In the genomic region with DNA sequence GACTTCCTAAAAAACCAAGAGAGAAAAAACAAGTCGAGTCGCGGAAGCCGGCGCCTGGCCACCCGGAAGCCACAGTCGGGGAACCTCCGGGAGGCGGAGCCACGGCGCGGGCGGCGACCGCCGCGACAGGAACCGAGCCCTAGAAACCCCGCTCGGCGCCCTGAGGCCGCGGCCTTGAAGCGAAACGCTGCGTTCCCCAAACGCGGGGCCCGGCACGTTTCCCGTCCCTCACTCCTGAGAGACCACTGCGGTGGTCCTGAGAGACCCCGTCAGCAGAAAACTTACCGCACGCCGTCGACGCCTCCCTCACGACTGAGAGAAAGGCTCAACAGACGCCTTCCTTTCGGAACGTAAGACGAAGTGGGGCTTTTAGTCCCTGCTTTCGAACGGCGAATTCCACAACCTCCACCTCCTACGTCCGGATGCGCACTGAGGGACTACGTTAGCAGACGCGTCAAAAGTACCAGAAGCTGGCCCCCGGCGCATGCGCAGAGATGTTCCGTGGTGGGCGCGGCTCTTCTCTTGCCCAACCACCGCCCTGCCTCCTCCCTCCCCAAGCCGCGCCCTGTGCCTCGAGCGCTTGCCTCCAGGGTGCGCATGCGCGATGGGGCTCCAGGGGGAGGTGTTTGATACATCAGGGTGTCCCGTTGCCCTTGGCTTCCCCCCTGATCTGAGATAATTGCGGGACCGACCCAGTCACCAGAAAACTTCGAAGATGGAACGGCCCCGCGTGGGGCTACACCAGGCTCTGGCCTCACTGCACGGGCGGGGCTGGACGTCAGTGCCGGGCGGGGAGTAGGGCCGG, we compare ENCODE assay signal across 1 cellular context.
TF ChIP-seq lines count a peak whose summit lies in the region.

A gene with protein sequence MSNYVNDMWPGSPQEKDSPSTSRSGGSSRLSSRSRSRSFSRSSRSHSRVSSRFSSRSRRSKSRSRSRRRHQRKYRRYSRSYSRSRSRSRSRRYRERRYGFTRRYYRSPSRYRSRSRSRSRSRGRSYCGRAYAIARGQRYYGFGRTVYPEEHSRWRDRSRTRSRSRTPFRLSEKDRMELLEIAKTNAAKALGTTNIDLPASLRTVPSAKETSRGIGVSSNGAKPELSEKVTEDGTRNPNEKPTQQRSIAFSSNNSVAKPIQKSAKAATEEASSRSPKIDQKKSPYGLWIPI (minus strand): TSS at position 431 of the 805 bp plus-strand sequence. CDS start 491 bp downstream, outside the sequence.

TF ChIP-seq in HepG2, 621 proteins besides CTCF, POLR2A, EP300 and RAD21 (continued from another document and continues in another):
- TF ChIP-seq, protein P1, sequence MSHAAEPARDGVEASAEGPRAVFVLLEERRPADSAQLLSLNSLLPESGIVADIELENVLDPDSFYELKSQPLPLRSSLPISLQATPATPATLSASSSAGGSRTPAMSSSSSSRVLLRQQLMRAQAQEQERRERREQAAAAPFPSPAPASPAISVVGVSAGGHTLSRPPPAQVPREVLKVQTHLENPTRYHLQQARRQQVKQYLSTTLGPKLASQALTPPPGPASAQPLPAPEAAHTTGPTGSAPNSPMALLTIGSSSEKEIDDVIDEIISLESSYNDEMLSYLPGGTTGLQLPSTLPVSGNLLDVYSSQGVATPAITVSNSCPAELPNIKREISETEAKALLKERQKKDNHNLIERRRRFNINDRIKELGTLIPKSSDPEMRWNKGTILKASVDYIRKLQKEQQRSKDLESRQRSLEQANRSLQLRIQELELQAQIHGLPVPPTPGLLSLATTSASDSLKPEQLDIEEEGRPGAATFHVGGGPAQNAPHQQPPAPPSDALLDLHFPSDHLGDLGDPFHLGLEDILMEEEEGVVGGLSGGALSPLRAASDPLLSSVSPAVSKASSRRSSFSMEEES (CRISPR knock-in tag; IDR thresholded peaks at IDR 0.05): peak; percentile 81
- TF ChIP-seq, protein P2, sequence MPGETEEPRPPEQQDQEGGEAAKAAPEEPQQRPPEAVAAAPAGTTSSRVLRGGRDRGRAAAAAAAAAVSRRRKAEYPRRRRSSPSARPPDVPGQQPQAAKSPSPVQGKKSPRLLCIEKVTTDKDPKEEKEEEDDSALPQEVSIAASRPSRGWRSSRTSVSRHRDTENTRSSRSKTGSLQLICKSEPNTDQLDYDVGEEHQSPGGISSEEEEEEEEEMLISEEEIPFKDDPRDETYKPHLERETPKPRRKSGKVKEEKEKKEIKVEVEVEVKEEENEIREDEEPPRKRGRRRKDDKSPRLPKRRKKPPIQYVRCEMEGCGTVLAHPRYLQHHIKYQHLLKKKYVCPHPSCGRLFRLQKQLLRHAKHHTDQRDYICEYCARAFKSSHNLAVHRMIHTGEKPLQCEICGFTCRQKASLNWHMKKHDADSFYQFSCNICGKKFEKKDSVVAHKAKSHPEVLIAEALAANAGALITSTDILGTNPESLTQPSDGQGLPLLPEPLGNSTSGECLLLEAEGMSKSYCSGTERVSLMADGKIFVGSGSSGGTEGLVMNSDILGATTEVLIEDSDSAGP (CRISPR knock-in tag; IDR thresholded peaks at IDR 0.05; ENCODE audit: borderline replicate concordance): peak; percentile 61
- TF ChIP-seq ZNF883 (CRISPR knock-in tag; IDR thresholded peaks at IDR 0.05; ENCODE audit: not compliant biosample characterization): peak; percentile 67
- peak; percentile 54; the same call in 1 of the 2 replicates for TF ChIP-seq MYC (CRISPR knock-in tag; IDR thresholded peaks at IDR 0.05; ENCODE audit: borderline replicate concordance)
- TF ChIP-seq, protein P3, sequence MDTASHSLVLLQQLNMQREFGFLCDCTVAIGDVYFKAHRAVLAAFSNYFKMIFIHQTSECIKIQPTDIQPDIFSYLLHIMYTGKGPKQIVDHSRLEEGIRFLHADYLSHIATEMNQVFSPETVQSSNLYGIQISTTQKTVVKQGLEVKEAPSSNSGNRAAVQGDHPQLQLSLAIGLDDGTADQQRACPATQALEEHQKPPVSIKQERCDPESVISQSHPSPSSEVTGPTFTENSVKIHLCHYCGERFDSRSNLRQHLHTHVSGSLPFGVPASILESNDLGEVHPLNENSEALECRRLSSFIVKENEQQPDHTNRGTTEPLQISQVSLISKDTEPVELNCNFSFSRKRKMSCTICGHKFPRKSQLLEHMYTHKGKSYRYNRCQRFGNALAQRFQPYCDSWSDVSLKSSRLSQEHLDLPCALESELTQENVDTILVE (CRISPR knock-in tag; IDR thresholded peaks at IDR 0.05): peak; percentile 87
- peak; percentile 82; the same call in 1 of the 2 replicates for TF ChIP-seq ZNF337 (CRISPR knock-in tag; IDR thresholded peaks at IDR 0.05; ENCODE audit: borderline replicate concordance, low read depth)
- TF ChIP-seq SP4 (CRISPR knock-in tag; IDR thresholded peaks at IDR 0.05): peak; percentile 72
- no peak for TF ChIP-seq CENPT (CRISPR knock-in tag; IDR thresholded peaks at IDR 0.05; ENCODE audit: low read depth)
- TF ChIP-seq PITX1 (CRISPR knock-in tag; IDR thresholded peaks at IDR 0.05): no peak; the same call in none of the 2 replicates
- TF ChIP-seq ZNF558 (CRISPR knock-in tag; IDR thresholded peaks at IDR 0.05; ENCODE audit: borderline replicate concordance): peak; percentile 92; the same call in 1 of the 2 replicates
- TF ChIP-seq YEATS4 (CRISPR knock-in tag; IDR thresholded peaks at IDR 0.05; ENCODE audit: borderline replicate concordance): peak; percentile 90
- TF ChIP-seq KLF6 (CRISPR knock-in tag; IDR thresholded peaks at IDR 0.05): peak; percentile 95
- peak; percentile 72 for TF ChIP-seq KMT2B (CRISPR knock-in tag; IDR thresholded peaks at IDR 0.05)
- TF ChIP-seq ZNF564 (CRISPR knock-in tag; IDR thresholded peaks at IDR 0.05): peak; percentile 65; the same call in 1 of the 2 replicates
- no peak for TF ChIP-seq RXRA (CRISPR knock-in tag; IDR thresholded peaks at IDR 0.05)
- peak; percentile 45; the same call in 1 of the 2 replicates for TF ChIP-seq MIXL1 (CRISPR knock-in tag; IDR thresholded peaks at IDR 0.05)
- TF ChIP-seq JUNB (CRISPR knock-in tag; IDR thresholded peaks at IDR 0.05; ENCODE audit: borderline replicate concordance): no peak
- TF ChIP-seq IRF2 (CRISPR knock-in tag; IDR thresholded peaks at IDR 0.05): peak; percentile 57
- TF ChIP-seq THAP11 (CRISPR knock-in tag; IDR thresholded peaks at IDR 0.05): peak; percentile 79
- TF ChIP-seq, protein P4, sequence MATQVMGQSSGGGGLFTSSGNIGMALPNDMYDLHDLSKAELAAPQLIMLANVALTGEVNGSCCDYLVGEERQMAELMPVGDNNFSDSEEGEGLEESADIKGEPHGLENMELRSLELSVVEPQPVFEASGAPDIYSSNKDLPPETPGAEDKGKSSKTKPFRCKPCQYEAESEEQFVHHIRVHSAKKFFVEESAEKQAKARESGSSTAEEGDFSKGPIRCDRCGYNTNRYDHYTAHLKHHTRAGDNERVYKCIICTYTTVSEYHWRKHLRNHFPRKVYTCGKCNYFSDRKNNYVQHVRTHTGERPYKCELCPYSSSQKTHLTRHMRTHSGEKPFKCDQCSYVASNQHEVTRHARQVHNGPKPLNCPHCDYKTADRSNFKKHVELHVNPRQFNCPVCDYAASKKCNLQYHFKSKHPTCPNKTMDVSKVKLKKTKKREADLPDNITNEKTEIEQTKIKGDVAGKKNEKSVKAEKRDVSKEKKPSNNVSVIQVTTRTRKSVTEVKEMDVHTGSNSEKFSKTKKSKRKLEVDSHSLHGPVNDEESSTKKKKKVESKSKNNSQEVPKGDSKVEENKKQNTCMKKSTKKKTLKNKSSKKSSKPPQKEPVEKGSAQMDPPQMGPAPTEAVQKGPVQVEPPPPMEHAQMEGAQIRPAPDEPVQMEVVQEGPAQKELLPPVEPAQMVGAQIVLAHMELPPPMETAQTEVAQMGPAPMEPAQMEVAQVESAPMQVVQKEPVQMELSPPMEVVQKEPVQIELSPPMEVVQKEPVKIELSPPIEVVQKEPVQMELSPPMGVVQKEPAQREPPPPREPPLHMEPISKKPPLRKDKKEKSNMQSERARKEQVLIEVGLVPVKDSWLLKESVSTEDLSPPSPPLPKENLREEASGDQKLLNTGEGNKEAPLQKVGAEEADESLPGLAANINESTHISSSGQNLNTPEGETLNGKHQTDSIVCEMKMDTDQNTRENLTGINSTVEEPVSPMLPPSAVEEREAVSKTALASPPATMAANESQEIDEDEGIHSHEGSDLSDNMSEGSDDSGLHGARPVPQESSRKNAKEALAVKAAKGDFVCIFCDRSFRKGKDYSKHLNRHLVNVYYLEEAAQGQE (IDR thresholded peaks at IDR 0.05; ENCODE audit: borderline replicate concordance in 1 of 2, low read depth in 1 of 2, low read length in 2 of 2): peak in 1 of 2 experiments; percentile 57; a peak in 1 of 4 replicates
- TF ChIP-seq, protein P5, sequence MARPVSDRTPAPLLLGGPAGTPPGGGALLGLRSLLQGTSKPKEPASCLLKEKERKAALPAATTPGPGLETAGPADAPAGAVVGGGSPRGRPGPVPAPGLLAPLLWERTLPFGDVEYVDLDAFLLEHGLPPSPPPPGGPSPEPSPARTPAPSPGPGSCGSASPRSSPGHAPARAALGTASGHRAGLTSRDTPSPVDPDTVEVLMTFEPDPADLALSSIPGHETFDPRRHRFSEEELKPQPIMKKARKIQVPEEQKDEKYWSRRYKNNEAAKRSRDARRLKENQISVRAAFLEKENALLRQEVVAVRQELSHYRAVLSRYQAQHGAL (CRISPR knock-in tag; IDR thresholded peaks at IDR 0.05; ENCODE audit: not compliant biosample characterization): no peak
- TF ChIP-seq ERF (CRISPR knock-in tag; IDR thresholded peaks at IDR 0.05): peak; percentile 88
- TF ChIP-seq ARNT2 (CRISPR knock-in tag; IDR thresholded peaks at IDR 0.05; ENCODE audit: low read depth): peak; percentile 72; the same call in 1 of the 2 replicates
- 0 out of 2 replicates have a peak, but pooled peaks have one; percentile 77 for TF ChIP-seq ZNF879 (CRISPR knock-in tag; IDR thresholded peaks at IDR 0.05)
- TF ChIP-seq HOXA5 (CRISPR knock-in tag; IDR thresholded peaks at IDR 0.05): no peak
- no peak for TF ChIP-seq ZIK1 (CRISPR knock-in tag; IDR thresholded peaks at IDR 0.05; ENCODE audit: borderline replicate concordance, low read depth)
- TF ChIP-seq, protein P6, sequence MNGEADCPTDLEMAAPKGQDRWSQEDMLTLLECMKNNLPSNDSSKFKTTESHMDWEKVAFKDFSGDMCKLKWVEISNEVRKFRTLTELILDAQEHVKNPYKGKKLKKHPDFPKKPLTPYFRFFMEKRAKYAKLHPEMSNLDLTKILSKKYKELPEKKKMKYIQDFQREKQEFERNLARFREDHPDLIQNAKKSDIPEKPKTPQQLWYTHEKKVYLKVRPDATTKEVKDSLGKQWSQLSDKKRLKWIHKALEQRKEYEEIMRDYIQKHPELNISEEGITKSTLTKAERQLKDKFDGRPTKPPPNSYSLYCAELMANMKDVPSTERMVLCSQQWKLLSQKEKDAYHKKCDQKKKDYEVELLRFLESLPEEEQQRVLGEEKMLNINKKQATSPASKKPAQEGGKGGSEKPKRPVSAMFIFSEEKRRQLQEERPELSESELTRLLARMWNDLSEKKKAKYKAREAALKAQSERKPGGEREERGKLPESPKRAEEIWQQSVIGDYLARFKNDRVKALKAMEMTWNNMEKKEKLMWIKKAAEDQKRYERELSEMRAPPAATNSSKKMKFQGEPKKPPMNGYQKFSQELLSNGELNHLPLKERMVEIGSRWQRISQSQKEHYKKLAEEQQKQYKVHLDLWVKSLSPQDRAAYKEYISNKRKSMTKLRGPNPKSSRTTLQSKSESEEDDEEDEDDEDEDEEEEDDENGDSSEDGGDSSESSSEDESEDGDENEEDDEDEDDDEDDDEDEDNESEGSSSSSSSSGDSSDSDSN (CRISPR knock-in tag; IDR thresholded peaks at IDR 0.05): peak; percentile 38; the same call in 1 of the 2 replicates
- TF ChIP-seq, protein P7, sequence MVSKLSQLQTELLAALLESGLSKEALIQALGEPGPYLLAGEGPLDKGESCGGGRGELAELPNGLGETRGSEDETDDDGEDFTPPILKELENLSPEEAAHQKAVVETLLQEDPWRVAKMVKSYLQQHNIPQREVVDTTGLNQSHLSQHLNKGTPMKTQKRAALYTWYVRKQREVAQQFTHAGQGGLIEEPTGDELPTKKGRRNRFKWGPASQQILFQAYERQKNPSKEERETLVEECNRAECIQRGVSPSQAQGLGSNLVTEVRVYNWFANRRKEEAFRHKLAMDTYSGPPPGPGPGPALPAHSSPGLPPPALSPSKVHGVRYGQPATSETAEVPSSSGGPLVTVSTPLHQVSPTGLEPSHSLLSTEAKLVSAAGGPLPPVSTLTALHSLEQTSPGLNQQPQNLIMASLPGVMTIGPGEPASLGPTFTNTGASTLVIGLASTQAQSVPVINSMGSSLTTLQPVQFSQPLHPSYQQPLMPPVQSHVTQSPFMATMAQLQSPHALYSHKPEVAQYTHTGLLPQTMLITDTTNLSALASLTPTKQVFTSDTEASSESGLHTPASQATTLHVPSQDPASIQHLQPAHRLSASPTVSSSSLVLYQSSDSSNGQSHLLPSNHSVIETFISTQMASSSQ (IDR thresholded peaks at IDR 0.05; ENCODE audit: low read depth): no peak
- TF ChIP-seq, protein P7 (CRISPR knock-in tag; IDR thresholded peaks at IDR 0.05; ENCODE audit: borderline replicate concordance): peak; percentile 21; the same call in 1 of the 2 replicates
- no peak for TF ChIP-seq TBL1XR1 (IDR thresholded peaks at IDR 0.05; ENCODE audit: borderline replicate concordance, low read length, partially characterized antibody)
- no peak for TF ChIP-seq DNMT1 (CRISPR knock-in tag; IDR thresholded peaks at IDR 0.05)
- TF ChIP-seq MBNL3 (CRISPR knock-in tag; conservative IDR thresholded peaks at IDR 0.05): no peak
- TF ChIP-seq BCL6 (CRISPR knock-in tag; IDR thresholded peaks at IDR 0.05): peak; percentile 50
- no peak for TF ChIP-seq SMARCC2 (IDR thresholded peaks at IDR 0.05)
- TF ChIP-seq, protein P8, sequence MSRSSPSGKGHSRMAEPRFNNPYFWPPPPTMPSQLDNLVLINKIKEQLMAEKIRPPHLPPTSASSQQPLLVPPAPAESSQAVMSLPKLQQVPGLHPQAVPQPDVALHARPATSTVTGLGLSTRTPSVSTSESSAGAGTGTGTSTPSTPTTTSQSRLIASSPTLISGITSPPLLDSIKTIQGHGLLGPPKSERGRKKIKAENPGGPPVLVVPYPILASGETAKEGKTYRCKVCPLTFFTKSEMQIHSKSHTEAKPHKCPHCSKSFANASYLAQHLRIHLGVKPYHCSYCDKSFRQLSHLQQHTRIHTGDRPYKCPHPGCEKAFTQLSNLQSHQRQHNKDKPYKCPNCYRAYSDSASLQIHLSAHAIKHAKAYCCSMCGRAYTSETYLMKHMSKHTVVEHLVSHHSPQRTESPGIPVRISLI (CRISPR knock-in tag; IDR thresholded peaks at IDR 0.05; ENCODE audit: borderline replicate concordance): no peak
- TF ChIP-seq ZNF10 (CRISPR knock-in tag; IDR thresholded peaks at IDR 0.05; ENCODE audit: borderline replicate concordance, low read depth): no peak
- no peak for TF ChIP-seq ZNF251 (CRISPR knock-in tag; IDR thresholded peaks at IDR 0.05)
- TF ChIP-seq SIN3A (IDR thresholded peaks at IDR 0.05; ENCODE audit: borderline replicate concordance, low read depth, low read length): peak; percentile 89
- TF ChIP-seq KAT7 (CRISPR knock-in tag; IDR thresholded peaks at IDR 0.05; ENCODE audit: borderline replicate concordance): 0 out of 2 replicates have a peak, but pooled peaks have one; percentile 51
